10 cellular contexts compared by ENCODE assay signal in genomic region chrX:107713205-107714195, GRCh38.
DNase-seq lines count a peak whose midpoint lies in the region; ATAC-seq and TF ChIP-seq lines count a peak whose summit lies in the region.
"Had no signal": no experiment of that assay in that cellular context is flagged by ENCODE, and none has a peak within 500 bp of the region (broad histone marks: within the 10 kb centered on the region; RNA-seq: fewer than 3 reads in every experiment).

No MANE protein-coding gene starts in this region.

- peaks cover 4% of the 10 kb centered on the region for H3K27me3 Mint-ChIP-seq in CD4-positive, alpha-beta T cell

- peaks cover 0 to 22% of the 10 kb centered on the region in 2 donors for H3K36me3 ChIP-seq in esophagus (ENCODE audit: control insufficient read depth in 2 of 2, insufficient read depth in 2 of 2, low read length in 1 of 2)
- H3K36me3 ChIP-seq in ovary = no peaks in the 10 kb centered on the region

- peak overlapping the region; percentile 99 for H3K27ac Mint-ChIP-seq in CD4-positive, alpha-beta T cell

- POLR2A ChIA-PET in CD4-positive, alpha-beta T cell (lab: Charles Lee) = interaction anchor here (1.4 to 14.7 kb wide), 7 partner anchors 13 to 85 kb away, joined by 3 to 754 read pairs (median 12); partner anchors contain the start of genes NCBP2L, PRPS1 and TSC22D3
- POLR2A ChIA-PET in RWPE1 (lab: Yijun Ruan, JAX; ENCODE audit: low non-redundant PET) = no interaction called here

- WGBS in esophagus, 2 donors = 54 to 66% methylated on average over 11 of the region's 11 CpGs
- 52 to 58% (median 56%) methylated on average over 11 of the region's 11 CpGs for WGBS in ovary, 3 donors

- H3K4me3 Mint-ChIP-seq in CD4-positive, alpha-beta T cell = peak overlapping the region; percentile 97

- DNase-seq in CD4-positive, alpha-beta T cell = peak in 4 of 10 experiments; percentile 11 to 61 (median 26)
- DNase-seq in RWPE1 (ENCODE audit: low spot score) (no peak), ovary (peak in 2 of 5 donors; percentile 50 to 62), SIG-M5 (lab: John Stamatoyannopoulos, UW) (no peak), islet precursor cell (no peak)
- DNase-seq: NCI-H524 had no signal

- intact Hi-C loops in CD4-positive, alpha-beta T cell (cut with DNase I, micrococcal nuclease) = no loop called here
- intact Hi-C loops in ovary (cut with DNase I) = loop anchor here in 2 of 4 donors (5.0 to 10.0 kb wide), 2 partner anchors 36 to 61 kb away; partner anchors contain the start of genes NCBP2L (in 1 of the 2) and TSC22D3 (in 1 of the 2)

- peaks cover 81% of the 10 kb centered on the region for H3K4me1 Mint-ChIP-seq in CD4-positive, alpha-beta T cell (ENCODE audit: low read depth)

- peaks cover 55% of the 10 kb centered on the region for H3K36me3 Mint-ChIP-seq in CD4-positive, alpha-beta T cell (ENCODE audit: low read depth)

- no peak for TF ChIP-seq CTCF in CD4-positive, alpha-beta T cell (IDR thresholded peaks at IDR 0.05)
- TF ChIP-seq CTCF in RWPE1 (conservative IDR thresholded peaks at IDR 0.05; ENCODE audit: low read depth) (no peak), ovary (IDR thresholded peaks at IDR 0.05) (no peak)

- H3K4me3 ChIP-seq in esophagus (ENCODE audit: low read depth in 1 of 2, low read length in 2 of 2) (peak overlapping the region in 1 of 2 donors; percentile 90), ovary (peak overlapping the region; percentile 50)

- ATAC-seq in CD4-positive, alpha-beta T cell (ENCODE audit: poor library complexity) = peak; percentile 13
- ATAC-seq in GM18873 (IDR thresholded peaks at IDR 0.05; ENCODE audit: low FRiP score, unreplicated experiment) (no peak), GM18867 (IDR thresholded peaks at IDR 0.05; ENCODE audit: unreplicated experiment) (no peak)

- H3K4me1 ChIP-seq in esophagus (ENCODE audit: control insufficient read depth in 2 of 2, insufficient read depth in 2 of 2, low read length in 1 of 2) (peaks cover 0 to 4% of the 10 kb centered on the region in 2 donors), ovary (ENCODE audit: insufficient read depth) (peaks cover 10% of the 10 kb centered on the region)

- TF ChIP-seq POLR2A in ovary (IDR thresholded peaks at IDR 0.05) = no peak

- CTCF ChIA-PET in CD4-positive, alpha-beta T cell (lab: Charles Lee) = interaction anchor here (1.1 to 15.2 kb wide), 4 partner anchors 9 to 64 kb away, joined by 3 to 261 read pairs (median 8); partner anchors contain the start of gene NCBP2L
- CTCF ChIA-PET in RWPE1 (lab: Yijun Ruan, JAX) = interaction anchor here (0.8 to 1.5 kb wide), 3 partner anchors 40 to 54 kb away, joined by 5 to 6 read pairs (median 5); no protein-coding TSS in a partner anchor

- no peaks in the 10 kb centered on the region for H3K9me3 Mint-ChIP-seq in CD4-positive, alpha-beta T cell

- H3K27me3 ChIP-seq in CD4-positive, alpha-beta T cell (ENCODE audit: control insufficient read depth, insufficient read depth, low read length) = no peaks in the 10 kb centered on the region
- no peaks in the 10 kb centered on the region for H3K27me3 ChIP-seq in esophagus (ENCODE audit: control insufficient read depth in 1 of 2, insufficient read depth in 2 of 2, low read length in 2 of 2)
- no peaks in the 10 kb centered on the region for H3K27me3 ChIP-seq in ovary

- no peak for TF ChIP-seq EP300 in ovary (IDR thresholded peaks at IDR 0.05)

- peak overlapping the region; percentile 91 for H3K27ac ChIP-seq in CD4-positive, alpha-beta T cell (ENCODE audit: low read depth, low read length)
- peak overlapping the region; percentile 98 for H3K27ac ChIP-seq in RWPE1
- peak overlapping the region; percentile 86 to 97 for H3K27ac ChIP-seq in esophagus (ENCODE audit: low read depth in 2 of 2, low read length in 1 of 2)
- peak overlapping the region in 1 of 2 donors; percentile 96 for H3K27ac ChIP-seq in ovary
- H3K27ac ChIP-seq: VCaP had no signal

- no peaks in the 10 kb centered on the region for H3K9me3 ChIP-seq in CD4-positive, alpha-beta T cell (ENCODE audit: control insufficient read depth, low read length)
- H3K9me3 ChIP-seq in esophagus (ENCODE audit: control insufficient read depth in 2 of 2, insufficient read depth in 1 of 2, low read depth in 1 of 2, low read length in 1 of 2) (no peaks in the 10 kb centered on the region), ovary (no peaks in the 10 kb centered on the region)
